29 cellular contexts compared by ENCODE assay signal in genomic region chr19:34034318-34034846, GRCh38.
"Had no signal": no experiment of that assay in that cellular context is flagged by ENCODE, and none has a peak within 500 bp of the region (broad histone marks: within the 10 kb centered on the region; RNA-seq: fewer than 3 reads in every experiment).

No MANE protein-coding gene starts in this region.

- DNase-seq: activated CD4-positive, alpha-beta memory T cell treated with anti-CD3 and anti-CD28 coated beads, Interleukin-2, amount 10 ng/mL, durations not matched to agents 7 days and 5 days; activated CD4-positive, alpha-beta T cell treated with anti-CD3 and anti-CD28 coated beads for 36 hours; activated CD4-positive, alpha-beta T cell treated with anti-CD3 and anti-CD28 coated beads, Interleukin-2, amount 10 ng/mL, durations not matched to agents 7 days and 5 days; activated CD4-positive, alpha-beta T cell treated with anti-CD3 and anti-CD28 coated beads, Interleukin-2, amount 50 U/mL, for 4 hours; activated CD4-positive, CD25-positive, alpha-beta regulatory T cell; activated CD4-positive, CD25-positive, alpha-beta regulatory T cell treated with anti-CD3 and anti-CD28 coated beads, Interleukin-2, amount 50 U/mL, for 72 hours; activated CD8-positive, alpha-beta memory T cell treated with anti-CD3 and anti-CD28 coated beads, Interleukin-2, amount 50 U/mL, for 48 hours; activated gamma-delta T cell; activated naive CD4-positive, alpha-beta T cell; activated naive CD4-positive, alpha-beta T cell treated with anti-CD3 and anti-CD28 coated beads, Interleukin-2, amount 10 ng/mL, durations not matched to agents 7 days and 5 days; activated naive CD8-positive, alpha-beta T cell treated with anti-CD3 and anti-CD28 coated beads, Interleukin-2, amount 10 ng/mL, durations not matched to agents 7 days and 5 days; activated T-cell treated with anti-CD3 and anti-CD28 coated beads for 4 hours; activated T-cell treated with anti-CD3 and anti-CD28 coated beads, Interleukin-2, amount 50 U/mL, for 24 hours; activated T-cell treated with anti-CD3 and anti-CD28 coated beads, Interleukin-2, amount 50 U/mL, for 72 hours; central memory CD4-positive, alpha-beta T cell; cerebellar nuclear complex; colonic mucosa; effector CD8-positive, alpha-beta T cell; esophagus squamous epithelium; head of caudate nucleus; hippocampal formation; T1000 had no signal

- H3K27me3 Mint-ChIP-seq: activated CD4-positive, alpha-beta T cell treated with anti-CD3 and anti-CD28 coated beads, Interleukin-2, amount 10 ng/mL, durations not matched to agents 7 days and 5 days; activated naive CD4-positive, alpha-beta T cell treated with anti-CD3 and anti-CD28 coated beads, Interleukin-2, amount 10 ng/mL, durations not matched to agents 7 days and 5 days; activated naive CD8-positive, alpha-beta T cell treated with anti-CD3 and anti-CD28 coated beads, Interleukin-2, amount 10 ng/mL, durations not matched to agents 7 days and 5 days had no signal

- H3K4me1 ChIP-seq: ascending aorta, breast epithelium, colonic mucosa, esophagus squamous epithelium had no signal

- H3K36me3 Mint-ChIP-seq: activated naive CD4-positive, alpha-beta T cell treated with anti-CD3 and anti-CD28 coated beads, Interleukin-2, amount 10 ng/mL, durations not matched to agents 7 days and 5 days; activated naive CD4-positive, alpha-beta T cell treated with anti-CD3 and anti-CD28 coated beads, Interleukin-2, amount 50 U/mL, for 72 hours; activated naive CD8-positive, alpha-beta T cell treated with anti-CD3 and anti-CD28 coated beads, Interleukin-2, amount 10 ng/mL, durations not matched to agents 7 days and 5 days; brain had no signal

- H3K27ac Mint-ChIP-seq: activated CD4-positive, alpha-beta memory T cell treated with anti-CD3 and anti-CD28 coated beads, Interleukin-2, amount 10 ng/mL, durations not matched to agents 7 days and 5 days; activated CD4-positive, alpha-beta T cell treated with anti-CD3 and anti-CD28 coated beads for 36 hours; activated CD4-positive, alpha-beta T cell treated with anti-CD3 and anti-CD28 coated beads, Interleukin-2, amount 10 ng/mL, durations not matched to agents 7 days and 5 days; activated naive CD4-positive, alpha-beta T cell treated with anti-CD3 and anti-CD28 coated beads, Interleukin-2, amount 10 ng/mL, durations not matched to agents 7 days and 5 days; activated naive CD4-positive, alpha-beta T cell treated with anti-CD3 and anti-CD28 coated beads, Interleukin-2, amount 50 U/mL, for 72 hours; activated naive CD8-positive, alpha-beta T cell treated with anti-CD3 and anti-CD28 coated beads, Interleukin-2, amount 10 ng/mL, durations not matched to agents 7 days and 5 days; activated T-cell treated with anti-CD3 and anti-CD28 coated beads, Interleukin-2, amount 50 U/mL, for 24 hours; activated T-cell treated with anti-CD3 and anti-CD28 coated beads, Interleukin-2, amount 50 U/mL, for 72 hours; T-helper 2 cell treated with Interferon-gamma antibody and Interleukin-4, amounts not matched to agents 5 μg/mL and 100 μg/mL, for 36 hours had no signal

- H3K27me3 ChIP-seq: ascending aorta, breast epithelium, cardiac muscle cell, colonic mucosa, esophagus squamous epithelium had no signal

- H3K4me1 Mint-ChIP-seq: activated CD4-positive, alpha-beta memory T cell treated with anti-CD3 and anti-CD28 coated beads, Interleukin-2, amount 10 ng/mL, durations not matched to agents 7 days and 5 days; activated CD4-positive, alpha-beta T cell treated with anti-CD3 and anti-CD28 coated beads for 36 hours; activated CD4-positive, alpha-beta T cell treated with anti-CD3 and anti-CD28 coated beads, Interleukin-2, amount 10 ng/mL, durations not matched to agents 7 days and 5 days; activated naive CD4-positive, alpha-beta T cell treated with anti-CD3 and anti-CD28 coated beads, Interleukin-2, amount 10 ng/mL, durations not matched to agents 7 days and 5 days; activated naive CD8-positive, alpha-beta T cell treated with anti-CD3 and anti-CD28 coated beads, Interleukin-2, amount 10 ng/mL, durations not matched to agents 7 days and 5 days had no signal

- H3K4me3 Mint-ChIP-seq: activated CD4-positive, alpha-beta memory T cell treated with anti-CD3 and anti-CD28 coated beads, Interleukin-2, amount 10 ng/mL, durations not matched to agents 7 days and 5 days; activated CD4-positive, alpha-beta T cell treated with anti-CD3 and anti-CD28 coated beads for 36 hours; activated CD4-positive, alpha-beta T cell treated with anti-CD3 and anti-CD28 coated beads, Interleukin-2, amount 10 ng/mL, durations not matched to agents 7 days and 5 days; activated naive CD4-positive, alpha-beta T cell treated with anti-CD3 and anti-CD28 coated beads, Interleukin-2, amount 10 ng/mL, durations not matched to agents 7 days and 5 days; activated naive CD8-positive, alpha-beta T cell treated with anti-CD3 and anti-CD28 coated beads, Interleukin-2, amount 10 ng/mL, durations not matched to agents 7 days and 5 days; activated T-cell treated with anti-CD3 and anti-CD28 coated beads, Interleukin-2, amount 50 U/mL, for 24 hours; activated T-cell treated with anti-CD3 and anti-CD28 coated beads, Interleukin-2, amount 50 U/mL, for 72 hours; brain; T-helper 2 cell treated with Interferon-gamma antibody and Interleukin-4, amounts not matched to agents 5 μg/mL and 100 μg/mL, for 36 hours had no signal

- H3K27ac ChIP-seq: ascending aorta, breast epithelium, cardiac muscle cell, colonic mucosa, epithelial cell of prostate, esophagus squamous epithelium had no signal

- H3K9me3 Mint-ChIP-seq: activated CD4-positive, alpha-beta memory T cell treated with anti-CD3 and anti-CD28 coated beads, Interleukin-2, amount 10 ng/mL, durations not matched to agents 7 days and 5 days; activated CD4-positive, alpha-beta T cell treated with anti-CD3 and anti-CD28 coated beads, Interleukin-2, amount 10 ng/mL, durations not matched to agents 7 days and 5 days; activated naive CD4-positive, alpha-beta T cell treated with anti-CD3 and anti-CD28 coated beads, Interleukin-2, amount 10 ng/mL, durations not matched to agents 7 days and 5 days; activated naive CD4-positive, alpha-beta T cell treated with anti-CD3 and anti-CD28 coated beads, Interleukin-2, amount 50 U/mL, for 72 hours; activated naive CD8-positive, alpha-beta T cell treated with anti-CD3 and anti-CD28 coated beads, Interleukin-2, amount 10 ng/mL, durations not matched to agents 7 days and 5 days; activated T-cell treated with anti-CD3 and anti-CD28 coated beads, Interleukin-2, amount 50 U/mL, for 24 hours; activated T-cell treated with anti-CD3 and anti-CD28 coated beads, Interleukin-2, amount 50 U/mL, for 72 hours; brain; T-helper 2 cell treated with Interferon-gamma antibody and Interleukin-4, amounts not matched to agents 5 μg/mL and 100 μg/mL, for 36 hours had no signal

- H3K36me3 ChIP-seq: ascending aorta, breast epithelium, cardiac muscle cell, colonic mucosa, esophagus squamous epithelium had no signal

- H3K9me3 ChIP-seq: ascending aorta, breast epithelium, colonic mucosa, esophagus squamous epithelium had no signal

- H3K4me3 ChIP-seq: ascending aorta, breast epithelium, cardiac muscle cell, colonic mucosa, esophagus squamous epithelium had no signal
